8 cellular contexts compared by ENCODE assay signal in the genomic region with DNA sequence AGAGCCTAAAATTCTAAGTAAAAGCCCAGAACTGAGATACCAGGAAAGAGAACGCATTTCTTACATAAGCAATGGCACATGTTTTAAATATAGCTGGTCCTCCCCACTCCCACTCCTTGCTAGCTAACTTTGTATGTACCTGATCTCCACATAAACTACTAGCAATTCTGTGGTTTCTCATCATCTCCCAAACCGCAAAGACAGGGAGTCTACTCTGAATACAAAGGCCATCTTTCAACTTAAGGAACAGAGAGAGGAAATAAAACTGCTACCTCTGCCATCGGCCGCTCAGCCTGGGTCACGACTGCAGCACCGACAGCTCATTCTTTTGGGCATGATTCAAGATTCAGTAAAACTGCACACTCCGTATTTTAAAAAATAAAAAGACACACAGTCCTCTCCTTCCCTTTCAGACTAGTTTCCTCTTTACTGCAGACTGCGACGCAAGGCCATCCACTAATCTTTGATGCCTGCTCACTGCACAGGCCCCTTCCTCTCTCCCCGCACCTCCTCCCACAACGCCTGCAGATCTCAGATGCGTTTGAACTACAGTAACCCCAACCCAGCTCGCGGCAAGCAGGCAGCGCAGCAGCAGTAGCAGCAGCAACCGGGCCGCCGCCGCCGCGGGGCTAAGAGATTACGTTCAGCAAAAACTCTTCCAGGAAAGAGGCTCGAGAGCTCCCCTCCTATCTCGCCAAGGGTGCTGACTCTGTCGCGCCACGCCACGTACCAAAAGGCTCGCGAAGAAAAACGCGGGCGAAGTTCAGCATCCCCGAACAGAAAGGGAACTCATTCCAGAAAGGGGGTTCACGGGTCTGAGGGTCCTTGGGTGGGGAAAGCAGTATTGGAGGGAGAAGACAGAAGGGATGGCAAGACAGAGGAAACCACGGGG. TPM values are rescaled to one million over a fixed set of nuclear protein-coding genes. Genes with fewer than 3 reads are reported as not detected.
DNase-seq lines count a peak whose midpoint lies in the region; ATAC-seq and TF ChIP-seq lines count a peak whose summit lies in the region.

No MANE protein-coding gene starts in this region.

- peak overlapping the region; percentile 94 for H3K4me3 Mint-ChIP-seq in endodermal cell
- peak overlapping the region; percentile 89 for H3K4me3 Mint-ChIP-seq in mesothelial cell of epicardium

- peaks cover 7% of the 10 kb centered on the region for H3K4me1 ChIP-seq in endodermal cell (ENCODE audit: control insufficient read depth, insufficient read depth, low read length)

- H3K4me1 Mint-ChIP-seq in endodermal cell (peaks cover 34% of the 10 kb centered on the region), mesothelial cell of epicardium (peaks cover 68% of the 10 kb centered on the region)

- H3K9me3 ChIP-seq in endodermal cell (ENCODE audit: control insufficient read depth, low read length), result no peaks in the 10 kb centered on the region

- ATAC-seq in GM19395 (IDR thresholded peaks at IDR 0.05; ENCODE audit: unreplicated experiment) (peak; percentile 61), HG03521 (IDR thresholded peaks at IDR 0.05; ENCODE audit: unreplicated experiment) (peak; percentile 38)

- peak; percentile 84 for DNase-seq in CD1c-positive myeloid dendritic cell (ENCODE audit: extremely low spot score)
- DNase-seq in NOMO-1 treated with dmso at 0.1 percent for 144 hours (lab: John Stamatoyannopoulos, UW; ENCODE audit: unreplicated experiment), result peak; percentile 60
- peak; percentile 51 for DNase-seq in activated CD8-positive, alpha-beta memory T cell treated with anti-CD3 and anti-CD28 coated beads, Interleukin-2, amount 50 U/mL, for 24 hours (ENCODE audit: extremely low read depth)
- peak; percentile 90 for DNase-seq in endodermal cell
- DNase-seq in mesothelial cell of epicardium (ENCODE audit: low spot score in 2 of 2, unreplicated experiment in 2 of 2), result peak; percentile 46 to 81
- peak; percentile 56 to 60 for DNase-seq in stimulated activated CD8-positive, alpha-beta memory T cell treated with anti-CD3 and anti-CD28 coated beads, Interleukin-15, amount 100 ng/mL, for 4 hours (ENCODE audit: low read depth in 2 of 2)

- no peaks in the 10 kb centered on the region for H3K9me3 Mint-ChIP-seq in endodermal cell
- no peaks in the 10 kb centered on the region for H3K9me3 Mint-ChIP-seq in mesothelial cell of epicardium

- no peaks in the 10 kb centered on the region for H3K27me3 ChIP-seq in endodermal cell (ENCODE audit: control insufficient read depth, insufficient read depth, low read length, poor library complexity, severe bottlenecking)

- whole genome bisulfite sequencing in endodermal cell (ENCODE audit: insufficient coverage in 1 of 2, insufficient read length in 1 of 2), 2 experiments, result 1% methylated on average over 23 to 36 of the region's 36 CpGs

- H3K27ac Mint-ChIP-seq in endodermal cell, result peak overlapping the region; percentile 90
- peak overlapping the region; percentile 97 for H3K27ac Mint-ChIP-seq in mesothelial cell of epicardium

- H3K9ac ChIP-seq in endodermal cell (ENCODE audit: extremely low read depth, low read length, poor library complexity, severe bottlenecking), result peak overlapping the region; percentile 82

- H3K36me3 ChIP-seq in endodermal cell (ENCODE audit: control insufficient read depth, insufficient read depth, low read length), result peaks cover 4% of the 10 kb centered on the region

- TF ChIP-seq CTCF in endodermal cell (conservative IDR thresholded peaks at IDR 0.05) (no peak), mesothelial cell of epicardium (IDR thresholded peaks at IDR 0.05; ENCODE audit: unreplicated experiment) (no peak)

- peaks cover 2% of the 10 kb centered on the region for H3K36me3 Mint-ChIP-seq in endodermal cell (ENCODE audit: low read depth)
- peaks cover 2% of the 10 kb centered on the region for H3K36me3 Mint-ChIP-seq in mesothelial cell of epicardium

- H3K27me3 Mint-ChIP-seq in endodermal cell (ENCODE audit: insufficient read depth) (no peaks in the 10 kb centered on the region), mesothelial cell of epicardium (ENCODE audit: low read depth) (no peaks in the 10 kb centered on the region)

- H3K4me3 ChIP-seq in endodermal cell (ENCODE audit: low read length), result peak overlapping the region; percentile 98

- H3K27ac ChIP-seq in endodermal cell (ENCODE audit: low read depth, low read length), result peak overlapping the region; percentile 90

RNA-seq across cellular contexts. Expression of a gene that starts 1.5 kb away (rescaled TPM):
- total RNA-seq in endodermal cell (10 to 100 TPM; 50.2 to 50.4 TPM), mesothelial cell of epicardium (88.8 to 93.1 TPM (median 91.4 TPM) in 3 replicates)
- polyA plus RNA-seq in endodermal cell (2013, experiment 1 of 2), result 77.2 TPM
- polyA plus RNA-seq in endodermal cell (2013, experiment 2 of 2), result 75.5 TPM

RNA-seq across cellular contexts. Expression of a gene that starts 55.2 kb away (rescaled TPM):
- total RNA-seq in endodermal cell (10 to 100 TPM; 38.0 to 44.4 TPM), mesothelial cell of epicardium (27.8 to 29.2 TPM (median 28.3 TPM) in 3 replicates)
- polyA plus RNA-seq in endodermal cell (2013, experiment 1 of 2), result 46.3 TPM
- 46.5 TPM for polyA plus RNA-seq in endodermal cell (2013, experiment 2 of 2)

Comparison
In these comparisons a context has a peak if more than half of its experiments do, and no peak if none do; other contexts are left out.
1. Peak in every context shown above with its lines: DNase-seq, ATAC-seq, H3K4me3 ChIP-seq and H3K27ac ChIP-seq.